17 cellular contexts compared by ENCODE assay signal in genomic region chr10:53447576-53447975, GRCh38.
"Had no signal": no experiment of that assay in that cellular context is flagged by ENCODE, and none has a peak within 500 bp of the region (broad histone marks: within the 10 kb centered on the region; RNA-seq: fewer than 3 reads in every experiment).

No MANE protein-coding gene starts in this region.

- ATAC-seq: effector memory CD8-positive, alpha-beta T cell; foreskin keratinocyte; gastroesophageal sphincter; heart left ventricle; left cardiac atrium; left lung; left ventricle myocardium superior; naive thymus-derived CD4-positive, alpha-beta T cell had no signal

- H3K9me3 ChIP-seq: colonic mucosa, esophagus muscularis mucosa, gastroesophageal sphincter, lower lobe of right lung had no signal

- H3K36me3 Mint-ChIP-seq: naive thymus-derived CD4-positive, alpha-beta T cell had no signal

- DNase-seq: colonic mucosa; cortex of kidney; effector CD8-positive, alpha-beta T cell; effector memory CD8-positive, alpha-beta T cell; foreskin keratinocyte; hippocampal formation; left cardiac atrium; left lung; left ventricle myocardium superior; lower lobe of right lung; mesenchymal stem cell; midbrain; naive thymus-derived CD4-positive, alpha-beta T cell had no signal

- H3K27ac ChIP-seq: colonic mucosa, esophagus muscularis mucosa, foreskin keratinocyte, gastroesophageal sphincter, heart left ventricle, left lung, lower lobe of right lung had no signal

- H3K4me1 ChIP-seq: colonic mucosa, esophagus muscularis mucosa, foreskin keratinocyte, gastroesophageal sphincter, heart left ventricle, left lung, lower lobe of right lung had no signal

- H3K27ac Mint-ChIP-seq: dendritic cell treated with granulocyte-macrophage colony-stimulating factor and Interleukin-4, amounts not matched to agents 40 ng/mL and 50 ng/mL, for 4 days; effector memory CD8-positive, alpha-beta T cell; naive thymus-derived CD4-positive, alpha-beta T cell had no signal

- H3K27me3 ChIP-seq: colonic mucosa, esophagus muscularis mucosa, foreskin keratinocyte, gastroesophageal sphincter, heart left ventricle, left lung had no signal

- H3K27me3 Mint-ChIP-seq: dendritic cell treated with granulocyte-macrophage colony-stimulating factor and Interleukin-4, amounts not matched to agents 40 ng/mL and 50 ng/mL, for 4 days; effector memory CD8-positive, alpha-beta T cell; naive thymus-derived CD4-positive, alpha-beta T cell had no signal

- H3K36me3 ChIP-seq: colonic mucosa, esophagus muscularis mucosa, gastroesophageal sphincter, heart left ventricle, left lung, lower lobe of right lung had no signal

- H3K4me3 Mint-ChIP-seq: dendritic cell treated with granulocyte-macrophage colony-stimulating factor and Interleukin-4, amounts not matched to agents 40 ng/mL and 50 ng/mL, for 4 days; effector memory CD8-positive, alpha-beta T cell; naive thymus-derived CD4-positive, alpha-beta T cell had no signal

- H3K4me3 ChIP-seq: colonic mucosa, esophagus muscularis mucosa, gastroesophageal sphincter, heart left ventricle, left lung, lower lobe of right lung had no signal

- H3K4me1 Mint-ChIP-seq: naive thymus-derived CD4-positive, alpha-beta T cell had no signal
